Comparison of ENCODE assay signal across 18 cellular contexts in the genomic region with DNA sequence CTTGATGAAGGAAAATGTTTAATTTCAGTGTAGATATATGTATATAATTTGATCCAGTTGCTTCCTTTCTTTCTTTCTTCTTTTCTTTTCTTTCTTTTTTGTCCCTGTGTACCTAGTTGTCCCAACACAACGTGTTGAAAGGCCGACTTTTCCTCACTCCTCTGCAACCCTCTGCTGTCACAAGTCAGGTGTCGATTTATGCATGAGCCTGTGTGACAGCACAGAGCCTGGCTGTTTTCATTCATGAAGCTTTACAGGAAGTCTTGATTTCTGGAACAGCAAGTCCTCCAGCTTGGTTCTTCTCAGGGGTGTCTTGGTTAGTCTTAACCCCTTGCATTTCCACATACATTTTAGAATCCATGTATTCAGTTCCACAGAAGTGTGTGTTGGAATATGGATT.
A peak's percentile ranks its signal among the peaks of the same experiment; 100 is the strongest.
DNase-seq lines count a peak whose midpoint lies in the region; ATAC-seq and TF ChIP-seq lines count a peak whose summit lies in the region.
"Had no signal": no experiment of that assay in that cellular context is flagged by ENCODE, and none has a peak within 500 bp of the region (broad histone marks: within the 10 kb centered on the region; RNA-seq: fewer than 3 reads in every experiment).

No MANE protein-coding gene starts in this region.

- TF ChIP-seq EP300 in gastroesophageal sphincter (IDR thresholded peaks at IDR 0.05), result no peak

- peaks cover 97% of the 10 kb centered on the region for H3K4me1 ChIP-seq in CD4-positive, alpha-beta memory T cell (ENCODE audit: insufficient read depth, low read length)
- peaks cover 0 to 56% (median 11%) of the 10 kb centered on the region in 3 donors for H3K4me1 ChIP-seq in gastroesophageal sphincter
- H3K4me1 ChIP-seq: SJSA1 had no signal

- H3K27me3 ChIP-seq in CD4-positive, alpha-beta memory T cell (ENCODE audit: insufficient read depth, low read length), result no peaks in the 10 kb centered on the region
- no peaks in the 10 kb centered on the region for H3K27me3 ChIP-seq in gastroesophageal sphincter
- H3K27me3 ChIP-seq: brain microvascular endothelial cell, SJSA1 had no signal

- H3K27ac ChIP-seq in CD4-positive, alpha-beta memory T cell (ENCODE audit: low read depth, low read length), result no peak overlapping the region
- no peak overlapping the region for H3K27ac ChIP-seq in gastroesophageal sphincter
- H3K27ac ChIP-seq: 22Rv1, brain microvascular endothelial cell, C4-2B, KMS-11, SJSA1 had no signal

- POLR2A ChIA-PET in CD4-positive, alpha-beta memory T cell (lab: Charles Lee; ENCODE audit: partially characterized antibody), result interaction anchor here (0.6 to 16.8 kb wide), 5 partner anchors 13 to 143 kb away, joined by 3 to 385 read pairs (median 5); no protein-coding TSS in a partner anchor

- H3K36me3 Mint-ChIP-seq in T-helper 1 cell treated with Interleukin-12 subunit alpha and Interleukin-12 subunit beta and Interleukin-4 antibody, amounts not matched to agents 30 μg/mL and 1 μg/mL, for 36 hours (ENCODE audit: low read depth), result peaks cover 20% of the 10 kb centered on the region
- peaks cover 14 to 49% of the 10 kb centered on the region in 2 donors for H3K36me3 Mint-ChIP-seq in CD4-positive, alpha-beta memory T cell
- H3K36me3 Mint-ChIP-seq in T-helper 17 cell (ENCODE audit: low read depth), result peaks cover 2% of the 10 kb centered on the region
- H3K36me3 Mint-ChIP-seq in immature natural killer cell, result peaks cover 0 to 12% (median 4%) of the 10 kb centered on the region in 3 donors

- no peak for TF ChIP-seq CTCF in gastroesophageal sphincter (IDR thresholded peaks at IDR 0.05)

- peak overlapping the region; percentile 50 for H3K27ac Mint-ChIP-seq in T-helper 1 cell treated with Interleukin-12 subunit alpha and Interleukin-12 subunit beta and Interleukin-4 antibody, amounts not matched to agents 30 μg/mL and 1 μg/mL, for 36 hours
- H3K27ac Mint-ChIP-seq in CD4-positive, alpha-beta memory T cell, result peak overlapping the region; percentile 71 to 96 (median 92)
- H3K27ac Mint-ChIP-seq in T-helper 17 cell (peak overlapping the region; percentile 93), immature natural killer cell (peak overlapping the region; percentile 67 to 94 (median 92))

- H3K9me3 Mint-ChIP-seq in T-helper 1 cell treated with Interleukin-12 subunit alpha and Interleukin-12 subunit beta and Interleukin-4 antibody, amounts not matched to agents 30 μg/mL and 1 μg/mL, for 36 hours, result no peaks in the 10 kb centered on the region
- H3K9me3 Mint-ChIP-seq in CD4-positive, alpha-beta memory T cell, result peaks cover 0 to 1% (median 0%) of the 10 kb centered on the region in 8 donors
- no peaks in the 10 kb centered on the region for H3K9me3 Mint-ChIP-seq in immature natural killer cell

- ATAC-seq in T-helper 17 cell (no peak), gastroesophageal sphincter (no peak)

- intact Hi-C loops in CD4-positive, alpha-beta memory T cell (cut with micrococcal nuclease), result no loop called here

- DNase-seq in T-helper 1 cell, result no peak
- DNase-seq in CD4-positive, alpha-beta memory T cell, result no peak
- no peak for DNase-seq in T-helper 17 cell
- no peak for DNase-seq in immature natural killer cell
- no peak for DNase-seq in SHP77 treated with DMSO at 0.1 percent for 48 hours (lab: John Stamatoyannopoulos, UW)
- DNase-seq in activated gamma-delta T cell (lab: John Stamatoyannopoulos, UW), result no peak
- DNase-seq: activated CD8-positive, alpha-beta memory T cell treated with anti-CD3 and anti-CD28 coated beads for 24 hours; activated naive CD4-positive, alpha-beta T cell treated with Interleukin-2 at 50 U/mL for 16 hours; brain microvascular endothelial cell; DMS79 treated with DMSO at 0.1 percent for 48 hours; NCI-H1105; NCI-H510A treated with DMSO at 0.1 percent for 48 hours had no signal

- peaks cover 18% of the 10 kb centered on the region for H3K36me3 ChIP-seq in CD4-positive, alpha-beta memory T cell (ENCODE audit: insufficient read depth, low read length)
- peaks cover 0 to 4% of the 10 kb centered on the region in 2 donors for H3K36me3 ChIP-seq in gastroesophageal sphincter
- H3K36me3 ChIP-seq: brain microvascular endothelial cell had no signal

- H3K4me3 ChIP-seq in CD4-positive, alpha-beta memory T cell (ENCODE audit: low read length in 2 of 2), result no peak overlapping the region
- no peak overlapping the region for H3K4me3 ChIP-seq in gastroesophageal sphincter
- H3K4me3 ChIP-seq: SJSA1 had no signal

- CTCF ChIA-PET in CD4-positive, alpha-beta memory T cell (lab: Charles Lee; ENCODE audit: partially characterized antibody), result interaction anchor here (1.0 to 3.2 kb wide), 2 partner anchors 40 to 79 kb away, joined by 4 to 17 read pairs; no protein-coding TSS in a partner anchor

- H3K4me1 Mint-ChIP-seq in T-helper 1 cell treated with Interleukin-12 subunit alpha and Interleukin-12 subunit beta and Interleukin-4 antibody, amounts not matched to agents 30 μg/mL and 1 μg/mL, for 36 hours (ENCODE audit: low read depth), result peaks cover 64% of the 10 kb centered on the region
- H3K4me1 Mint-ChIP-seq in CD4-positive, alpha-beta memory T cell, result peaks cover 77 to 99% (median 89%) of the 10 kb centered on the region in 4 donors
- H3K4me1 Mint-ChIP-seq in T-helper 17 cell (peaks cover 75% of the 10 kb centered on the region), immature natural killer cell (peaks cover 85 to 99% of the 10 kb centered on the region in 2 donors)

- no peaks in the 10 kb centered on the region for H3K27me3 Mint-ChIP-seq in T-helper 1 cell treated with Interleukin-12 subunit alpha and Interleukin-12 subunit beta and Interleukin-4 antibody, amounts not matched to agents 30 μg/mL and 1 μg/mL, for 36 hours (ENCODE audit: low read depth)
- H3K27me3 Mint-ChIP-seq in CD4-positive, alpha-beta memory T cell, result no peaks in the 10 kb centered on the region
- no peaks in the 10 kb centered on the region for H3K27me3 Mint-ChIP-seq in T-helper 17 cell
- peaks cover 0 to 3% (median 0%) of the 10 kb centered on the region in 3 donors for H3K27me3 Mint-ChIP-seq in immature natural killer cell (ENCODE audit: low read depth in 3 of 3)

- H3K4me3 Mint-ChIP-seq in T-helper 1 cell treated with Interleukin-12 subunit alpha and Interleukin-12 subunit beta and Interleukin-4 antibody, amounts not matched to agents 30 μg/mL and 1 μg/mL, for 36 hours, result no peak overlapping the region
- H3K4me3 Mint-ChIP-seq in CD4-positive, alpha-beta memory T cell, result peak overlapping the region in 6 of 8 donors; percentile 59 to 89 (median 76)
- H3K4me3 Mint-ChIP-seq in T-helper 17 cell (peak overlapping the region; percentile 79), immature natural killer cell (peak overlapping the region in 4 of 5 donors; percentile 32 to 77 (median 72))

- WGBS in gastroesophageal sphincter (ENCODE audit: low coverage in 1 of 2), 2 donors, result 40 to 46% methylated on average over 1 to 2 of the region's 3 CpGs

- no peak for TF ChIP-seq POLR2A in gastroesophageal sphincter (IDR thresholded peaks at IDR 0.05)

- H3K9me3 ChIP-seq in CD4-positive, alpha-beta memory T cell (ENCODE audit: control insufficient read depth in 1 of 2, low read length in 2 of 2), result no peaks in the 10 kb centered on the region
- no peaks in the 10 kb centered on the region for H3K9me3 ChIP-seq in T-helper 17 cell (ENCODE audit: control insufficient read depth, low read length, poor library complexity, severe bottlenecking)
- H3K9me3 ChIP-seq in gastroesophageal sphincter, result no peaks in the 10 kb centered on the region
- H3K9me3 ChIP-seq: SJSA1 had no signal
